ENCODE assay signal across 8 cellular contexts in the genomic region with DNA sequence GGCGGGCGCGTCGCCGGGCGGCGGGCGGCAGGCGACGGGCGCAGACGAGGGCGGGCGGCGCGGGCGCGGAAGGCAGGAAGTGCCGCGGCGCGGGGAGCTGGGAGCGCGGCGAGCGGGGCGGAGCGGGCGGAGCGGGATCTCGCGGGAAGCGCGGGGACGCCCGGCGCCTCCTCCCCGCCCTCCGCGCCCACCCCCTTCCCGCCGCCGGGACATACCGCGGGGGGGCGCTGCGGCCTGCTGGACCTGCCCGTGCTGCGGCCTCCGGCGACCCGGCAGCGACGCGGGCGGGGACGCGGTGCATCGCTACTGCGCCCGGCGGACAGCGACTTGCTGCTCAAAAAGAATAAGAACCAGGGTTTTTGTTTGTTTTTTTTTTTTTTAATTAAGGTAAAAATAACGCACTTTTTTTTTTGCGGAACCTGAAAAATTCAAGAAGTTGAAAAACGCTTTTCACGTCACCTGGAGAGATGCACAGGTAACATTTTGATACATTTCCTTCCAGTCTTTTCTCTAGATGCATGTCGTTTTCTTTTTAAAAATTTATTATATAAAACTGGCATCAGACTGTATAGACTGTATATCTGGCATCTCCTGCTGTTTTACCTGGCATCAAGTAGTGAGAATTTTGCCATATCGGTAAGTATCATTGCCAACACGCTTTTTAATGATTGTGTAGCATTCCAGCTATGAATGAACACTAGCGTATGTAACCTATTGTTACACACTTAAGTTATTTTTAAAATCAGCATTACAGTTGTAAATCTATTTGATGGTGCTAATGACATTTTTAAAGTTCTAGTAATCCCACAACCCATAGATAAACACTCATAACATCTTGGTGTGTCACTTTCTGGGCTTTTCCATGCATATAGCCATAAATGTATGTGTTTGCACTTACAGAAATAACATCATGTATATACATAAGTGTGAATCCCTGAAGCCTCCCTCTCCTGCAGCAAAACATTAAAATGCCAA. TPM values are rescaled to one million over a fixed set of nuclear protein-coding genes. Genes with fewer than 3 reads are reported as not detected.
A peak's percentile ranks its signal among the peaks of the same experiment; 100 is the strongest.
DNase-seq lines count a peak whose midpoint lies in the region; TF ChIP-seq lines count a peak whose summit lies in the region.

A gene with protein sequence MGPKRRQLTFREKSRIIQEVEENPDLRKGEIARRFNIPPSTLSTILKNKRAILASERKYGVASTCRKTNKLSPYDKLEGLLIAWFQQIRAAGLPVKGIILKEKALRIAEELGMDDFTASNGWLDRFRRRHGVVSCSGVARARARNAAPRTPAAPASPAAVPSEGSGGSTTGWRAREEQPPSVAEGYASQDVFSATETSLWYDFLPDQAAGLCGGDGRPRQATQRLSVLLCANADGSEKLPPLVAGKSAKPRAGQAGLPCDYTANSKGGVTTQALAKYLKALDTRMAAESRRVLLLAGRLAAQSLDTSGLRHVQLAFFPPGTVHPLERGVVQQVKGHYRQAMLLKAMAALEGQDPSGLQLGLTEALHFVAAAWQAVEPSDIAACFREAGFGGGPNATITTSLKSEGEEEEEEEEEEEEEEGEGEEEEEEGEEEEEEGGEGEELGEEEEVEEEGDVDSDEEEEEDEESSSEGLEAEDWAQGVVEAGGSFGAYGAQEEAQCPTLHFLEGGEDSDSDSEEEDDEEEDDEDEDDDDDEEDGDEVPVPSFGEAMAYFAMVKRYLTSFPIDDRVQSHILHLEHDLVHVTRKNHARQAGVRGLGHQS (minus strand): TSS at position 76 of the 975 bp plus-strand sequence. CDS start 257 bp downstream, outside the sequence.

- peak within 1 kb of the TSS; percentile 78 for H2AK5ac ChIP-seq in trophoblast cell (ENCODE audit: low read length)

- peak within 1 kb of the TSS; percentile 71 for H4K12ac ChIP-seq in trophoblast cell (ENCODE audit: low read depth, low read length)

- peak within 1 kb of the TSS; percentile 18 for H3K4ac ChIP-seq in trophoblast cell (ENCODE audit: low read depth, low read length)

- H3K4me3 ChIP-seq in HEK293 (ENCODE audit: low read depth, low read length) (peak within 1 kb of the TSS; percentile 49), SU-DHL-6 (ENCODE audit: insufficient read depth, low read length, poor library complexity, severe bottlenecking) (peak within 1 kb of the TSS; percentile 62), cardiac muscle cell (peak within 1 kb of the TSS; percentile 47), trophoblast cell (ENCODE audit: low read depth, low read length) (peak within 1 kb of the TSS; percentile 74), tibial nerve (peak within 1 kb of the TSS; percentile 53 to 71 (median 62))

- H2BK5ac ChIP-seq in trophoblast cell (ENCODE audit: low read depth, low read length, poor library complexity), result no peak within 1 kb of the TSS

- H3K79me1 ChIP-seq in trophoblast cell (ENCODE audit: low read length), result peaks cover 3% of the 10 kb centered on the region

- POLR2A ChIA-PET in GM10248 (lab: Yijun Ruan, JAX) (interaction anchor here (0.5 kb wide), 1 partner anchor 32 kb away, joined by 7 read pairs; no protein-coding TSS in a partner anchor), HEK293 (lab: Yijun Ruan, JAX) (interaction anchor here (0.5 to 3.9 kb wide), 8 partner anchors 9 to 58 kb away, joined by 3 to 30 read pairs (median 4); partner anchors contain the start of genes AP5S1 and CDC25B)

- H4K20me1 ChIP-seq in SU-DHL-6 (ENCODE audit: low read depth, low read length), result no peaks in the 10 kb centered on the region

- H3K4me1 ChIP-seq in HEK293 (ENCODE audit: control insufficient read depth, insufficient read depth, low read length), result peaks cover 17% of the 10 kb centered on the region; the same call in 1 of the 2 replicates
- peaks cover 5% of the 10 kb centered on the region for H3K4me1 ChIP-seq in cardiac muscle cell (ENCODE audit: low read depth)
- H3K4me1 ChIP-seq in trophoblast cell (ENCODE audit: control insufficient read depth in 1 of 2, insufficient read depth in 2 of 2, low read length in 2 of 2), result peaks cover 21 to 30% of the 10 kb centered on the region in 2 experiments
- H3K4me1 ChIP-seq in tibial nerve, result peaks cover 0 to 58% (median 27%) of the 10 kb centered on the region in 4 donors

- H3K79me2 ChIP-seq in SU-DHL-6 (ENCODE audit: insufficient read depth, low read length) (no peaks in the 10 kb centered on the region; the same call in 1 of the 2 replicates), trophoblast cell (ENCODE audit: control insufficient read depth, insufficient read depth, low read length, poor library complexity) (peaks cover 5% of the 10 kb centered on the region)

- H4K8ac ChIP-seq in trophoblast cell (ENCODE audit: low read depth, low read length), result peak within 1 kb of the TSS; percentile 81

- H3K18ac ChIP-seq in trophoblast cell (ENCODE audit: low read length), result peak within 1 kb of the TSS; percentile 65

- no peak within 1 kb of the TSS for H3K23ac ChIP-seq in trophoblast cell (ENCODE audit: low read length)

- H4K91ac ChIP-seq in trophoblast cell (ENCODE audit: low read depth, low read length), result peak within 1 kb of the TSS; percentile 16

- H2BK12ac ChIP-seq in trophoblast cell (ENCODE audit: low read length), result no peak within 1 kb of the TSS

- no peak for TF ChIP-seq POLR2A in tibial nerve (IDR thresholded peaks at IDR 0.05)

- H3K36me3 ChIP-seq in HEK293 (ENCODE audit: control insufficient read depth in 2 of 2, insufficient read depth in 1 of 2, low read length in 2 of 2) (peaks cover 0 to 21% of the 10 kb centered on the region in 2 experiments; a peak in 2 of 3 replicates), SU-DHL-6 (ENCODE audit: low read length) (no peaks in the 10 kb centered on the region), cardiac muscle cell (no peaks in the 10 kb centered on the region), trophoblast cell (ENCODE audit: control insufficient read depth in 1 of 2, insufficient read depth in 2 of 2, low read length in 2 of 2) (peaks cover 8 to 12% of the 10 kb centered on the region in 2 experiments), tibial nerve (peaks cover 0 to 22% (median 0%) of the 10 kb centered on the region in 3 donors)

- no peaks in the 10 kb centered on the region for H3K9me2 ChIP-seq in SU-DHL-6 (replicated peaks; ENCODE audit: insufficient read depth, low read length)

- H3K9me3 ChIP-seq in HEK293 (ENCODE audit: control insufficient read depth, insufficient read depth, low read depth, low read length) (no peaks in the 10 kb centered on the region), SU-DHL-6 (ENCODE audit: insufficient read depth, low read length) (no peaks in the 10 kb centered on the region), cardiac muscle cell (ENCODE audit: low read depth) (no peaks in the 10 kb centered on the region), trophoblast cell (ENCODE audit: insufficient read depth, low read depth, low read length) (peaks cover 1% of the 10 kb centered on the region), tibial nerve (no peaks in the 10 kb centered on the region)

- peak within 1 kb of the TSS; percentile 36 for H3K14ac ChIP-seq in trophoblast cell (ENCODE audit: low read length)

- WGBS in trophoblast cell (ENCODE audit: extremely low coverage, insufficient coverage, insufficient read length), result no CpG with 5 or more reads among the region's 71 CpGs
- 3 to 7% methylated on average over 24 to 55 of the region's 71 CpGs for WGBS in tibial nerve, 2 donors

- peaks cover 6% of the 10 kb centered on the region; the same call in 1 of the 2 replicates for H3F3A ChIP-seq in SU-DHL-6 (ENCODE audit: insufficient read depth)

- no peak within 1 kb of the TSS for H2BK120ac ChIP-seq in trophoblast cell (ENCODE audit: insufficient read depth, low read length, poor library complexity)

- CTCF ChIA-PET in GM10248 (lab: Yijun Ruan, JAX), result interaction anchor here (0.6 to 7.7 kb wide), 30 partner anchors 8 to 304 kb away, joined by 3 to 63 read pairs (median 4); partner anchors contain the start of genes ADISSP and AP5S1
- CTCF ChIA-PET in HEK293 (lab: Yijun Ruan, JAX), result interaction anchor here (0.6 to 10.3 kb wide), 17 partner anchors 8 to 1144 kb away, joined by 3 to 142 read pairs (median 4); partner anchors contain the start of genes AP5S1 and CDC25B

- H3K4me2 ChIP-seq in SU-DHL-6 (ENCODE audit: low read depth, low read length, poor library complexity, severe bottlenecking) (peak within 1 kb of the TSS; percentile 84), trophoblast cell (ENCODE audit: low read length) (peak within 1 kb of the TSS; percentile 81)

- H2AFZ ChIP-seq in SU-DHL-6 (ENCODE audit: low read depth, low read length, severe bottlenecking) (peak within 1 kb of the TSS; percentile 79), trophoblast cell (ENCODE audit: insufficient read depth, low read length, poor library complexity) (peak within 1 kb of the TSS; percentile 53)

- H3K27ac ChIP-seq in HEK293 (ENCODE audit: extremely low read depth, low read depth, low read length) (peak within 1 kb of the TSS; percentile 76; the same call in 1 of the 2 replicates), SU-DHL-6 (ENCODE audit: low read depth, low read length) (peak within 1 kb of the TSS; percentile 18; the same call in 1 of the 2 replicates), cardiac muscle cell (no peak within 1 kb of the TSS), trophoblast cell (ENCODE audit: low read depth, low read length) (no peak within 1 kb of the TSS), tibial nerve (peak within 1 kb of the TSS; percentile 68 to 87 (median 82))

- DNase-seq in GM10248 (ENCODE audit: extremely low spot score), result peak; percentile 95
- DNase-seq in NAMALWA (ENCODE audit: low spot score), result peak; percentile 90
- DNase-seq in activated naive CD8-positive, alpha-beta T cell treated with anti-CD3 and anti-CD28 coated beads, Interleukin-2, amount 50 U/mL, for 16 hours (ENCODE audit: low read depth, low spot score), result peak; percentile 85
- peak; percentile 89 to 93 for DNase-seq in cardiac muscle cell (ENCODE audit: low read depth in 1 of 2, low spot score in 1 of 2)
- peak; percentile 81 to 93 for DNase-seq in trophoblast cell
- peak; percentile 84 to 85 for DNase-seq in tibial nerve (ENCODE audit: low spot score in 2 of 2)

- H3K27me3 ChIP-seq in SU-DHL-6 (ENCODE audit: low read length) (no peaks in the 10 kb centered on the region), cardiac muscle cell (peaks cover 4% of the 10 kb centered on the region), trophoblast cell (ENCODE audit: insufficient read depth, low read length) (no peaks in the 10 kb centered on the region), tibial nerve (no peaks in the 10 kb centered on the region)

- peak; percentile 71 for TF ChIP-seq CTCF in GM10248 (IDR thresholded peaks at IDR 0.05; ENCODE audit: control extremely low read depth, extremely low read depth, low read depth, missing control alignments)
- TF ChIP-seq CTCF in HEK293 (tag by site-specific recombination; IDR thresholded peaks at IDR 0.05), result peak; percentile 42; the same call in 1 of the 2 replicates
- TF ChIP-seq CTCF in SU-DHL-6 (IDR thresholded peaks at IDR 0.05; ENCODE audit: insufficient read depth, low read length, poor library complexity, severe bottlenecking), result peak; percentile 38
- TF ChIP-seq CTCF in cardiac muscle cell (IDR thresholded peaks at IDR 0.05; ENCODE audit: low read depth, low read length), result peak; percentile 57
- TF ChIP-seq CTCF in tibial nerve (IDR thresholded peaks at IDR 0.05), result peak; percentile 69 to 98 (median 88)

- H3K9ac ChIP-seq in SU-DHL-6 (ENCODE audit: low read length) (peak within 1 kb of the TSS; percentile 56), trophoblast cell (ENCODE audit: low read length) (peak within 1 kb of the TSS; percentile 78)

- TF ChIP-seq EP300 in tibial nerve (IDR thresholded peaks at IDR 0.05), result peak in 1 of 2 donors; percentile 34

RNA-seq across cellular contexts. Expression of the gene that starts here (rescaled TPM):
- total RNA-seq in cardiac muscle cell (45.0 and 47.6 TPM in 2 replicates), tibial nerve (100 to 1,000 TPM in 2 of 4 donors, 10 to 100 TPM in 2; 72.8 to 109 (median 100) TPM)
- 10.5 and 12.5 TPM in 2 replicates for polyA plus RNA-seq in cardiac muscle cell
- polyA plus RNA-seq in trophoblast cell (2013), result 23.2 and 23.8 TPM in 2 replicates

Comparison
In these comparisons a context has a peak if more than half of its experiments do, and no peak if none do; other contexts are left out.
1. CTCF ChIP-seq: peak in every context shown above with its lines; median percentile 88 in tibial nerve; 71 in GM10248; 57 in cardiac muscle cell; 42 in HEK293; 38 in SU-DHL-6.
2. H3K27ac ChIP-seq: peak in HEK293 (single experiment), SU-DHL-6 (single experiment) and tibial nerve (4 of 4); none in cardiac muscle cell (single experiment) and trophoblast cell (single experiment).
3. Peak in every context shown above with its lines, with median percentiles within 50 percentile points of each other: DNase-seq and H3K4me3 ChIP-seq.